ENCODE assay signal across 17 cellular contexts in genomic region chr6:16850332-16851022, GRCh38.
DNase-seq lines count a peak whose midpoint lies in the region; ATAC-seq, FAIRE-seq and TF ChIP-seq lines count a peak whose summit lies in the region.
"Had no signal": no experiment of that assay in that cellular context is flagged by ENCODE, and none has a peak within 500 bp of the region (broad histone marks: within the 10 kb centered on the region; RNA-seq: fewer than 3 reads in every experiment).

No MANE protein-coding gene starts in this region.

- H4K91ac ChIP-seq in IMR-90 (ENCODE audit: insufficient read depth, low read depth, low read length) = 0 out of 2 replicates have a peak overlapping the region, but pooled peaks have one; percentile 55

- H3K27me3 ChIP-seq in IMR-90 (ENCODE audit: control insufficient read depth, insufficient read depth, low read length) = no peaks in the 10 kb centered on the region
- no peaks in the 10 kb centered on the region for H3K27me3 ChIP-seq in PC-9 (ENCODE audit: insufficient read depth, low read depth)
- H3K27me3 ChIP-seq in sigmoid colon = no peaks in the 10 kb centered on the region
- H3K27me3 ChIP-seq: Peyer's patch, transverse colon had no signal

- TF ChIP-seq CTCF in A549 (IDR thresholded peaks at IDR 0.05) (no peak), IMR-90 (conservative IDR thresholded peaks at IDR 0.05; ENCODE audit: low read depth, low read length) (no peak), PC-9 (conservative IDR thresholded peaks at IDR 0.05) (no peak), Calu3 (IDR thresholded peaks at IDR 0.05; ENCODE audit: unreplicated experiment) (no peak), sigmoid colon (IDR thresholded peaks at IDR 0.05) (no peak)

- H3K27ac Mint-ChIP-seq in Calu3 (ENCODE audit: unreplicated experiment) = no peak overlapping the region
- H3K27ac Mint-ChIP-seq: activated T-helper 1 cell treated with anti-CD3 and anti-CD28 coated beads, Interleukin-12 subunit alpha, Interleukin-12 subunit beta, Interleukin-2, Interleukin-4 antibody, amounts not matched to agents 30 ng/mL and 10 ng/mL and 1 ng/mL, durations not matched to agents 14 hours and 24 hours and 36 hours; IgD-negative memory B cell; T-helper 1 cell treated with Interleukin-12 subunit alpha and Interleukin-12 subunit beta and Interleukin-4 antibody, amounts not matched to agents 30 μg/mL and 1 μg/mL, for 36 hours had no signal

- no peak overlapping the region for H4K5ac ChIP-seq in IMR-90 (ENCODE audit: low read depth, low read length)

- peak overlapping the region; percentile 21 to 53; a peak in 2 of 4 replicates for H4K8ac ChIP-seq in IMR-90 (ENCODE audit: low read depth in 2 of 2, low read length in 2 of 2)

- H2BK20ac ChIP-seq in IMR-90 (ENCODE audit: low read depth, low read length) = 0 out of 2 replicates have a peak overlapping the region, but pooled peaks have one; percentile 65

- peaks cover 6% of the 10 kb centered on the region; the same call in 1 of the 2 replicates for H3K9me1 ChIP-seq in IMR-90 (ENCODE audit: insufficient read depth, low read length)

- H3K56ac ChIP-seq in IMR-90 (ENCODE audit: extremely low read depth, insufficient read depth, low read length) = no peak overlapping the region

- H3K4me3 Mint-ChIP-seq in Calu3 (ENCODE audit: low read depth, unreplicated experiment) = no peak overlapping the region
- H3K4me3 Mint-ChIP-seq: activated T-helper 1 cell treated with anti-CD3 and anti-CD28 coated beads, Interleukin-12 subunit alpha, Interleukin-12 subunit beta, Interleukin-2, Interleukin-4 antibody, amounts not matched to agents 30 ng/mL and 10 ng/mL and 1 ng/mL, durations not matched to agents 14 hours and 24 hours and 36 hours; IgD-negative memory B cell; T-helper 1 cell treated with Interleukin-12 subunit alpha and Interleukin-12 subunit beta and Interleukin-4 antibody, amounts not matched to agents 30 μg/mL and 1 μg/mL, for 36 hours had no signal

- no peak overlapping the region for H3K23ac ChIP-seq in IMR-90 (ENCODE audit: low read depth, low read length)

- no peaks in the 10 kb centered on the region for H3K79me1 ChIP-seq in IMR-90 (ENCODE audit: low read depth in 1 of 2, low read length in 2 of 2)

- H2AK5ac ChIP-seq in IMR-90 (ENCODE audit: low read depth, low read length) = 0 out of 2 replicates have a peak overlapping the region, but pooled peaks have one; percentile 41

- H2AK9ac ChIP-seq in IMR-90 (replicated peaks; ENCODE audit: low read depth, low read length, poor library complexity) = no peak overlapping the region

- H3K36me3 Mint-ChIP-seq in Calu3 (ENCODE audit: insufficient read depth, unreplicated experiment) = no peaks in the 10 kb centered on the region

- dilution Hi-C loops in IMR-90 (cut with HindIII; ENCODE audit: low sequenced_read_pairs, unreplicated experiment) = no loop called here

- WGBS in A549 (ENCODE audit: missing lambda C conversion rate) = 80% methylated on average over 7 of the region's 7 CpGs
- WGBS in IMR-90 (ENCODE audit: extremely low coverage in 2 of 2, insufficient read length in 1 of 2), 2 experiments = 50% methylated on average over 1 of the region's 7 CpGs; no CpG with 5 or more reads in 1 of the 2 experiments
- WGBS in sigmoid colon, 2 donors = 63 to 70% methylated on average over 7 of the region's 7 CpGs

- ATAC-seq in A549 (no peak), IMR-90 (ENCODE audit: low read depth) (no peak)

- in situ Hi-C loops in IMR-90 (cut with MboI; ENCODE audit: low sequenced_read_pairs) = no loop called here

- no peak overlapping the region for H3K4me3 ChIP-seq in A549
- no peak overlapping the region for H3K4me3 ChIP-seq in IMR-90 (ENCODE audit: insufficient read depth, low read depth, low read length)
- H3K4me3 ChIP-seq in PC-9 = peak overlapping the region; percentile 43; the same call in 1 of the 2 replicates
- H3K4me3 ChIP-seq in sigmoid colon = no peak overlapping the region
- H3K4me3 ChIP-seq: Peyer's patch, transverse colon had no signal

- TF ChIP-seq EP300 in A549 (IDR thresholded peaks at IDR 0.05) = no peak
- TF ChIP-seq EP300 in sigmoid colon (IDR thresholded peaks at IDR 0.05) = no peak

- peaks cover 39% of the 10 kb centered on the region for H3F3A ChIP-seq in PC-9 (ENCODE audit: insufficient read depth, low read depth)

- H3K79me2 ChIP-seq in PC-9 (ENCODE audit: low read depth) = no peaks in the 10 kb centered on the region

- no peak overlapping the region for H3K9ac ChIP-seq in IMR-90 (ENCODE audit: low read depth, low read length)

- H3K14ac ChIP-seq in IMR-90 (replicated peaks; ENCODE audit: low read depth, low read length) = peak overlapping the region; percentile 42; the same call in 1 of the 2 replicates

- H3K4me1 ChIP-seq in A549 (peaks cover 3% of the 10 kb centered on the region; the same call in 1 of the 3 replicates), IMR-90 (ENCODE audit: control insufficient read depth, insufficient read depth, low read length) (peaks cover 6% of the 10 kb centered on the region), PC-9 (replicated peaks; ENCODE audit: insufficient read depth) (peaks cover 63% of the 10 kb centered on the region), sigmoid colon (no peaks in the 10 kb centered on the region)
- H3K4me1 ChIP-seq: Peyer's patch, transverse colon had no signal

- H3K9me3 Mint-ChIP-seq in Calu3 (ENCODE audit: low read depth, unreplicated experiment) = no peaks in the 10 kb centered on the region
- H3K9me3 Mint-ChIP-seq: activated T-helper 1 cell treated with anti-CD3 and anti-CD28 coated beads, Interleukin-12 subunit alpha, Interleukin-12 subunit beta, Interleukin-2, Interleukin-4 antibody, amounts not matched to agents 30 ng/mL and 10 ng/mL and 1 ng/mL, durations not matched to agents 14 hours and 24 hours and 36 hours; IgD-negative memory B cell; T-helper 1 cell treated with Interleukin-12 subunit alpha and Interleukin-12 subunit beta and Interleukin-4 antibody, amounts not matched to agents 30 μg/mL and 1 μg/mL, for 36 hours had no signal

- CTCF ChIA-PET in A549 (lab: Yijun Ruan, JAX) (no interaction called here), IMR-90 (lab: Yijun Ruan, JAX) (interaction anchor here (0.7 kb wide), 1 partner anchor 29 kb away, joined by 6 read pairs; no protein-coding TSS in a partner anchor), PC-9 (lab: Charles Lee) (interaction anchor here (0.6 to 0.7 kb wide), 2 partner anchors 58 to 115 kb away, joined by 6 to 11 read pairs; no protein-coding TSS in a partner anchor), Calu3 (lab: Charles Lee) (interaction anchor here (0.6 to 0.7 kb wide), 3 partner anchors 21 to 363 kb away, joined by 3 to 6 read pairs (median 6); no protein-coding TSS in a partner anchor)

- no peaks in the 10 kb centered on the region for H3K27me3 Mint-ChIP-seq in Calu3 (ENCODE audit: unreplicated experiment)

- BruUV-seq in IMR-90 (replicated peaks; lab: Mats Ljungman, UMichigan) = no TSS peak
- no TSS peak for BruUV-seq in PC-9 (replicated peaks; lab: Mats Ljungman, UMichigan)
- BruUV-seq in Calu3 (replicated peaks; lab: Mats Ljungman, UMichigan) = no TSS peak

- H3K4me2 ChIP-seq in A549 = no peak overlapping the region
- no peak overlapping the region for H3K4me2 ChIP-seq in IMR-90 (ENCODE audit: low read depth, low read length)
- H3K4me2 ChIP-seq in PC-9 = peak overlapping the region; percentile 85

- H3K9me2 ChIP-seq in PC-9 (ENCODE audit: insufficient read depth) = no peaks in the 10 kb centered on the region

- H3K27ac ChIP-seq in A549 (no peak overlapping the region), IMR-90 (ENCODE audit: insufficient read depth, low read length) (peak overlapping the region; percentile 20; the same call in 1 of the 2 replicates), PC-9 (peak overlapping the region; percentile 91), sigmoid colon (no peak overlapping the region)
- H3K27ac ChIP-seq: Peyer's patch, transverse colon had no signal

- H2BK15ac ChIP-seq in IMR-90 (ENCODE audit: low read depth, low read length) = 0 out of 3 replicates have a peak overlapping the region, but pooled peaks have one; percentile 59

- H2AFZ ChIP-seq in IMR-90 (replicated peaks; ENCODE audit: low read length, poor library complexity) = no peak overlapping the region
- peak overlapping the region; percentile 69 for H2AFZ ChIP-seq in PC-9

- H2BK5ac ChIP-seq in IMR-90 (ENCODE audit: low read depth, low read length, poor library complexity, severe bottlenecking) = no peak overlapping the region

- TF ChIP-seq POLR2A in A549 (IDR thresholded peaks at IDR 0.05; ENCODE audit: low read length) (no peak), IMR-90 (IDR thresholded peaks at IDR 0.05; ENCODE audit: low read depth, low read length) (no peak), sigmoid colon (IDR thresholded peaks at IDR 0.05) (no peak)

- peak overlapping the region; percentile 59; the same call in 1 of the 2 replicates for H2BK120ac ChIP-seq in IMR-90 (ENCODE audit: low read depth, low read length)

- FAIRE-seq in A549 (lab: Jason Lieb, UNC) = no peak

- DNase-seq in A549 (ENCODE audit: low read depth in 1 of 2, low spot score in 1 of 2) (no peak), IMR-90 (no peak), PC-9 (peak; percentile 26 to 45), left kidney (ENCODE audit: low read depth, low spot score) (peak; percentile 27), Calu3 (no peak), NCI-H1092 (lab: John Stamatoyannopoulos, UW) (no peak), sigmoid colon (no peak), NCI-H2227 (lab: John Stamatoyannopoulos, UW; ENCODE audit: unreplicated experiment) (no peak)
- DNase-seq: activated CD4-positive, alpha-beta T cell treated with anti-CD3 and anti-CD28 coated beads, Interleukin-2, amount 50 U/mL, for 1 hour; anterior cingulate cortex; midbrain; NCI-H2029; Peyer's patch had no signal

- POLR2A ChIA-PET in A549 (lab: Yijun Ruan, JAX) (no interaction called here), IMR-90 (lab: Charles Lee; ENCODE audit: unreplicated experiment) (interaction anchor here (0.6 kb wide), 1 partner anchor 13 kb away, joined by 11 read pairs; no protein-coding TSS in a partner anchor), PC-9 (lab: Charles Lee; ENCODE audit: unreplicated experiment) (interaction anchor here (0.6 kb wide), 1 partner anchor 653 kb away, joined by 3 read pairs; no protein-coding TSS in a partner anchor)

- no peak overlapping the region for H3K4ac ChIP-seq in IMR-90 (ENCODE audit: low read depth, low read length)

- H4K20me1 ChIP-seq in IMR-90 (ENCODE audit: insufficient read depth, low read length) = no peaks in the 10 kb centered on the region
- no peaks in the 10 kb centered on the region for H4K20me1 ChIP-seq in PC-9 (ENCODE audit: insufficient read depth)

- H3K36me3 ChIP-seq in IMR-90 (ENCODE audit: control insufficient read depth, insufficient read depth, low read length) (no peaks in the 10 kb centered on the region), PC-9 (ENCODE audit: low read depth) (no peaks in the 10 kb centered on the region), sigmoid colon (no peaks in the 10 kb centered on the region)
- H3K36me3 ChIP-seq: Peyer's patch, transverse colon had no signal

- TF ChIP-seq RAD21 in A549 (conservative IDR thresholded peaks at IDR 0.05 in 1 of 2, IDR thresholded peaks at IDR 0.05 in 1 of 2) (no peak), IMR-90 (IDR thresholded peaks at IDR 0.05; ENCODE audit: low read length) (no peak)

- H3K18ac ChIP-seq in IMR-90 (ENCODE audit: low read depth, low read length) = no peak overlapping the region; the same call in 1 of the 2 replicates

- intact Hi-C loops in IMR-90 (cut with micrococcal nuclease) = no loop called here
- intact Hi-C loops in PC-9 (cut with micrococcal nuclease; ENCODE audit: unreplicated experiment) = no loop called here
- intact Hi-C loops in Calu3 (cut with micrococcal nuclease; ENCODE audit: unreplicated experiment) = no loop called here
- intact Hi-C loops in sigmoid colon (cut with DNase I) = no loop called here

- peaks cover 27% of the 10 kb centered on the region for H3K4me1 Mint-ChIP-seq in Calu3 (ENCODE audit: low read depth, unreplicated experiment)

- no peaks in the 10 kb centered on the region for H3K9me3 ChIP-seq in A549
- H3K9me3 ChIP-seq in IMR-90 (ENCODE audit: control insufficient read depth, insufficient read depth, low read length) = no peaks in the 10 kb centered on the region
- H3K9me3 ChIP-seq in PC-9 (ENCODE audit: insufficient read depth, low read depth) = no peaks in the 10 kb centered on the region
- H3K9me3 ChIP-seq in sigmoid colon = no peaks in the 10 kb centered on the region
- H3K9me3 ChIP-seq: Peyer's patch, transverse colon had no signal

Comparison
In these comparisons a context has a peak if more than half of its experiments do, and no peak if none do; other contexts are left out.
1. DNase-seq: peak in PC-9 (2 of 2) and left kidney (single experiment); none in A549 (0 of 2), IMR-90 (single experiment), Calu3 (single experiment), NCI-H1092 (single experiment), sigmoid colon (single experiment) and NCI-H2227 (single experiment).
2. H3K27ac ChIP-seq: peak in IMR-90 (single experiment) and PC-9 (single experiment); none in A549 (0 of 2) and sigmoid colon (0 of 4).